In the genomic region with DNA sequence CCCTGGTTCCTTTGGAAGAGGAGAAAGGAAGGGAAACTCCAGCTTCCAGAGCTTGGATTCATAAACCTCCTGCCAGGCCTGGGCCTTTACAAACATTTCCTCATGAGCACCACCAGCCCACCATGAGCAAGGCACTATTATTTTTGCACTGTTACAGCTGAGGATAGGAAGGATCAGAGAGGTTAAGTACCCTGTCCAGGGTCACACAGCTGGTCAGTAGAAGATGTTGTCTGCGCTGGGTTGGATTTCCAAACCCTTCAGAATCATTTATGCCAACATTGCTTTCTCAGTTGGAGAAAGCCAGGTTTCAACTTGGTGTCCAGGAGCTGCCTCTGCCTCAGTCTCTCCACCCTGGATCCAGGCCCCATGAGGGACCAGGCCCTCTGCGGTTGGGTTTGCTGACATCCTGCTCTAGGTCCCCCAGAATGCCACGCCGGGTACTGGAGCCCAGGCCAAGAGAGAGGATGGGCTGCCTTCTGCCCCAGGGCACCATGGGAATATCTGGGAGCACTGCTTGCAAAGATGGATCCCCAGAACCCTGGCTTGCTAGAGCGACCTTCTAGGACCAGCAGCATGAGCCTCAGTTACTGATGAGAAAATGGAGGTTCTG, we compare ENCODE assay signal across 24 cellular contexts. TPM values are rescaled to one million over a fixed set of nuclear protein-coding genes. Genes with fewer than 3 reads are reported as not detected.
DNase-seq lines count a peak whose midpoint lies in the region; ATAC-seq, FAIRE-seq and TF ChIP-seq lines count a peak whose summit lies in the region.
"Had no signal": no experiment of that assay in that cellular context is flagged by ENCODE, and none has a peak within 500 bp of the region (broad histone marks: within the 10 kb centered on the region; RNA-seq: fewer than 3 reads in every experiment).

No MANE protein-coding gene starts in this region.

- peaks cover 64% of the 10 kb centered on the region for H3K27me3 Mint-ChIP-seq in astrocyte (ENCODE audit: low read depth, unreplicated experiment)
- H3K27me3 Mint-ChIP-seq: activated CD4-positive, alpha-beta T cell treated with anti-CD3 and anti-CD28 coated beads, Interleukin-2, amount 10 ng/mL, durations not matched to agents 24 days and 14 days; activated naive CD4-positive, alpha-beta T cell treated with anti-CD3 and anti-CD28 coated beads, Interleukin-2, amount 50 U/mL, for 24 hours had no signal

- H3K9me3 Mint-ChIP-seq in astrocyte (ENCODE audit: unreplicated experiment), result no peaks in the 10 kb centered on the region
- H3K9me3 Mint-ChIP-seq: activated CD4-positive, alpha-beta T cell treated with anti-CD3 and anti-CD28 coated beads, Interleukin-2, amount 10 ng/mL, durations not matched to agents 24 days and 14 days; activated naive CD4-positive, alpha-beta T cell treated with anti-CD3 and anti-CD28 coated beads, Interleukin-2, amount 50 U/mL, for 24 hours; stimulated activated naive CD8-positive, alpha-beta T cell treated with anti-CD3 and anti-CD28 coated beads, Interleukin-15, amount 100 ng/mL, for 72 hours had no signal

- no peaks in the 10 kb centered on the region; the same call in 1 of the 2 replicates for H3K4me1 ChIP-seq in HEK293 (ENCODE audit: control insufficient read depth, insufficient read depth, low read length)
- H3K4me1 ChIP-seq in astrocyte (ENCODE audit: insufficient read depth, low read length), result peaks cover 15% of the 10 kb centered on the region
- peaks cover 6% of the 10 kb centered on the region for H3K4me1 ChIP-seq in mesodermal cell (ENCODE audit: control insufficient read depth, insufficient read depth, low read length, poor library complexity, severe bottlenecking)
- peaks cover 32 to 48% (median 43%) of the 10 kb centered on the region in 4 donors for H3K4me1 ChIP-seq in stomach

- H3K36me3 ChIP-seq in HEK293 (ENCODE audit: control insufficient read depth in 2 of 2, insufficient read depth in 1 of 2, low read length in 2 of 2), result no peaks in the 10 kb centered on the region
- no peaks in the 10 kb centered on the region for H3K36me3 ChIP-seq in astrocyte (ENCODE audit: insufficient read depth, low read length)
- no peaks in the 10 kb centered on the region for H3K36me3 ChIP-seq in mesodermal cell (ENCODE audit: control insufficient read depth, insufficient read depth, low read length)
- no peaks in the 10 kb centered on the region for H3K36me3 ChIP-seq in stomach
- H3K36me3 ChIP-seq: BLaER1, HAP-1 had no signal

- H3K27ac ChIP-seq in HEK293 (ENCODE audit: extremely low read depth, low read depth, low read length) (0 out of 2 replicates have a peak overlapping the region, but pooled peaks have one; percentile 32), astrocyte (ENCODE audit: low read depth, low read length) (no peak overlapping the region), mesodermal cell (ENCODE audit: low read depth, low read length, severe bottlenecking) (peak overlapping the region; percentile 78), stomach (peak overlapping the region; percentile 49 to 77 (median 73))
- H3K27ac ChIP-seq: BLaER1 had no signal

- no peak overlapping the region for H2AFZ ChIP-seq in astrocyte (ENCODE audit: low read depth, low read length)

- peak overlapping the region; percentile 39 for H3K4me2 ChIP-seq in astrocyte (ENCODE audit: low read length)

- ATAC-seq in HG03565 (IDR thresholded peaks at IDR 0.05; ENCODE audit: unreplicated experiment) (no peak), HG03354 (IDR thresholded peaks at IDR 0.05; ENCODE audit: poor library complexity, severe bottlenecking, unreplicated experiment) (no peak), SK-N-SH treated with all-trans-retinoic acid at 6 μM for 48 hours (no peak)
- ATAC-seq: left colon; naive thymus-derived CD4-positive, alpha-beta T cell; stimulated activated naive CD8-positive, alpha-beta T cell treated with anti-CD3 and anti-CD28 coated beads, Interleukin-15, amount 100 ng/mL, for 72 hours; T-helper 17 cell had no signal

- H3K27ac Mint-ChIP-seq in astrocyte (ENCODE audit: unreplicated experiment), result no peak overlapping the region
- H3K27ac Mint-ChIP-seq: activated CD4-positive, alpha-beta T cell treated with anti-CD3 and anti-CD28 coated beads, Interleukin-2, amount 10 ng/mL, durations not matched to agents 24 days and 14 days; activated naive CD4-positive, alpha-beta T cell treated with anti-CD3 and anti-CD28 coated beads, Interleukin-2, amount 50 U/mL, for 24 hours; naive thymus-derived CD4-positive, alpha-beta T cell; stimulated activated naive CD8-positive, alpha-beta T cell treated with anti-CD3 and anti-CD28 coated beads, Interleukin-15, amount 100 ng/mL, for 72 hours; T-helper 17 cell had no signal

- FAIRE-seq in astrocyte (lab: Jason Lieb, UNC), result no peak

- no peaks in the 10 kb centered on the region for H4K20me1 ChIP-seq in astrocyte (ENCODE audit: insufficient read depth, low read length)
- H4K20me1 ChIP-seq: BLaER1 had no signal

- DNase-seq in astrocyte (ENCODE audit: low read depth) (no peak), stomach (no peak)
- no peak for DNase-seq in activated CD4-positive, alpha-beta T cell treated with anti-CD3 and anti-CD28 coated beads, Interleukin-2, amount 50 U/mL, for 48 hours
- DNase-seq: activated CD4-positive, alpha-beta T cell treated with anti-CD3 and anti-CD28 coated beads, Interleukin-2, amount 10 ng/mL, durations not matched to agents 24 days and 14 days; activated T-cell treated with anti-CD3 and anti-CD28 coated beads, Interleukin-2, amount 50 U/mL, for 48 hours; cerebellar nuclear complex; COR-L47; DND-41; effector CD4-positive, alpha-beta T cell; left colon; naive thymus-derived CD4-positive, alpha-beta T cell; NCI-H1105; NCI-H1930; stimulated activated naive CD8-positive, alpha-beta T cell treated with anti-CD3 and anti-CD28 coated beads, Interleukin-15, amount 100 ng/mL, for 72 hours; T-helper 17 cell had no signal

- TF ChIP-seq EP300 in stomach (IDR thresholded peaks at IDR 0.05), result no peak

- POLR2A ChIA-PET in HEK293 (lab: Yijun Ruan, JAX), result interaction anchor here (0.6 kb wide), 1 partner anchor 293 kb away, joined by 4 read pairs; no protein-coding TSS in a partner anchor

- no peaks in the 10 kb centered on the region for H3K36me3 Mint-ChIP-seq in astrocyte (ENCODE audit: low read depth, unreplicated experiment)
- H3K36me3 Mint-ChIP-seq: activated naive CD4-positive, alpha-beta T cell treated with anti-CD3 and anti-CD28 coated beads, Interleukin-2, amount 50 U/mL, for 24 hours; naive thymus-derived CD4-positive, alpha-beta T cell had no signal

- H3K4me3 ChIP-seq in HEK293 (ENCODE audit: low read depth, low read length) (no peak overlapping the region), astrocyte (ENCODE audit: insufficient read depth, low read depth, low read length) (no peak overlapping the region), mesodermal cell (ENCODE audit: extremely low read depth, insufficient read depth, low read length, poor library complexity, severe bottlenecking) (no peak overlapping the region), stomach (no peak overlapping the region)
- H3K4me3 ChIP-seq: BLaER1, HAP-1 had no signal

- peaks cover 11% of the 10 kb centered on the region for H3K4me1 Mint-ChIP-seq in astrocyte (ENCODE audit: low read depth, unreplicated experiment)
- H3K4me1 Mint-ChIP-seq: activated naive CD4-positive, alpha-beta T cell treated with anti-CD3 and anti-CD28 coated beads, Interleukin-2, amount 50 U/mL, for 24 hours; naive thymus-derived CD4-positive, alpha-beta T cell; T-helper 17 cell had no signal

- H3K27me3 ChIP-seq in astrocyte (ENCODE audit: insufficient read depth, low read length) (peaks cover 19% of the 10 kb centered on the region), stomach (no peaks in the 10 kb centered on the region)
- H3K27me3 ChIP-seq: BLaER1 had no signal

- WGBS in mesodermal cell (ENCODE audit: insufficient coverage in 2 of 2), 2 experiments, result 94 to 98% methylated on average over 5 of the region's 5 CpGs
- WGBS in stomach, 5 donors, result 91 to 96% (median 95%) methylated on average over 2 to 5 of the region's 5 CpGs

- intact Hi-C loops in stomach (cut with DNase I; ENCODE audit: low total_unique reads), result no loop called here

- no peak overlapping the region for H3K4me3 Mint-ChIP-seq in astrocyte (ENCODE audit: unreplicated experiment)
- H3K4me3 Mint-ChIP-seq: activated CD4-positive, alpha-beta T cell treated with anti-CD3 and anti-CD28 coated beads, Interleukin-2, amount 10 ng/mL, durations not matched to agents 24 days and 14 days; activated naive CD4-positive, alpha-beta T cell treated with anti-CD3 and anti-CD28 coated beads, Interleukin-2, amount 50 U/mL, for 24 hours; naive thymus-derived CD4-positive, alpha-beta T cell; stimulated activated naive CD8-positive, alpha-beta T cell treated with anti-CD3 and anti-CD28 coated beads, Interleukin-15, amount 100 ng/mL, for 72 hours; T-helper 17 cell had no signal

- CTCF ChIA-PET in HEK293 (lab: Yijun Ruan, JAX), result interaction anchor here (1.0 kb wide), 1 partner anchor 284 kb away, joined by 3 read pairs; no protein-coding TSS in a partner anchor

- no peak overlapping the region for H3K9ac ChIP-seq in astrocyte (ENCODE audit: low read length)
- H3K9ac ChIP-seq: BLaER1 had no signal

- TF ChIP-seq CTCF in HEK293 (tag by site-specific recombination; IDR thresholded peaks at IDR 0.05) (no peak), astrocyte (IDR thresholded peaks at IDR 0.05; ENCODE audit: insufficient read depth, low read depth, low read length) (no peak), stomach (IDR thresholded peaks at IDR 0.05) (no peak)

- no peak for TF ChIP-seq POLR2A in stomach (IDR thresholded peaks at IDR 0.05)

- no peaks in the 10 kb centered on the region for H3K79me2 ChIP-seq in astrocyte (ENCODE audit: insufficient read depth, low read length)

- H3K9me3 ChIP-seq in HEK293 (ENCODE audit: control insufficient read depth, insufficient read depth, low read depth, low read length), result no peaks in the 10 kb centered on the region
- H3K9me3 ChIP-seq in astrocyte (ENCODE audit: insufficient read depth, low read depth, low read length), result no peaks in the 10 kb centered on the region
- no peaks in the 10 kb centered on the region for H3K9me3 ChIP-seq in mesodermal cell (ENCODE audit: control insufficient read depth, low read length)
- H3K9me3 ChIP-seq in stomach, result no peaks in the 10 kb centered on the region
- H3K9me3 ChIP-seq: BLaER1, HAP-1 had no signal

TF ChIP-seq in HEK293, 187 proteins besides CTCF, POLR2A, EP300 and RAD21:
- TF ChIP-seq GFI1B (tag by site-specific recombination; IDR thresholded peaks at IDR 0.05), result no peak
- TF ChIP-seq ZNF768 (tag by site-specific recombination; IDR thresholded peaks at IDR 0.05), result peak; percentile 90; the same call in 1 of the 2 replicates

TF ChIP-seq in SK-N-SH treated with all-trans-retinoic acid at 6 μM for 48 hours, 23 proteins besides CTCF, POLR2A, EP300 and RAD21 (continues in another document):
- TF ChIP-seq OSR1 (CRISPR knock-in tag; IDR thresholded peaks at IDR 0.05), result no peak
- TF ChIP-seq ZNF70 (CRISPR knock-in tag; IDR thresholded peaks at IDR 0.05), result no peak
- TF ChIP-seq ZFP3 (CRISPR knock-in tag; IDR thresholded peaks at IDR 0.05), result no peak
- TF ChIP-seq ARNTL (CRISPR knock-in tag; IDR thresholded peaks at IDR 0.05; ENCODE audit: borderline replicate concordance, low read depth), result no peak
- no peak for TF ChIP-seq ZNF565 (CRISPR knock-in tag; conservative IDR thresholded peaks at IDR 0.05; ENCODE audit: low read depth)

RNA-seq across cellular contexts. Expression of gene SHISAL1, which starts 29.7 kb away (rescaled TPM):
- 0.26 and 0.36 TPM in 2 replicates for total RNA-seq in astrocyte
- 1.00 TPM for polyA plus RNA-seq in mesodermal cell (2013, experiment 1 of 2)
- polyA plus RNA-seq in mesodermal cell (2013, experiment 2 of 2), result 0.91 TPM
- 10 to 100 TPM in 1 of 5 donors, 1 to 10 TPM in 3, under 1 TPM in 1; 0.45 to 19.3 (median 3.3) TPM for total RNA-seq in stomach
- 1 to 10 TPM in 1 of 3 donors, under 1 TPM in 2; 0.43 to 1.3 (median 0.46) TPM for polyA plus RNA-seq in stomach
- total RNA-seq: activated CD4-positive, alpha-beta T cell treated with anti-CD3 and anti-CD28 coated beads, Interleukin-2, amount 10 ng/mL, durations not matched to agents 24 days and 14 days; epithelial cell of proximal tubule; naive thymus-derived CD4-positive, alpha-beta T cell; T-helper 17 cell had no signal
- polyA plus RNA-seq: naive thymus-derived CD4-positive, alpha-beta T cell had no signal
